Comparison of ENCODE assay signal across 1 cellular context in the genomic region with DNA sequence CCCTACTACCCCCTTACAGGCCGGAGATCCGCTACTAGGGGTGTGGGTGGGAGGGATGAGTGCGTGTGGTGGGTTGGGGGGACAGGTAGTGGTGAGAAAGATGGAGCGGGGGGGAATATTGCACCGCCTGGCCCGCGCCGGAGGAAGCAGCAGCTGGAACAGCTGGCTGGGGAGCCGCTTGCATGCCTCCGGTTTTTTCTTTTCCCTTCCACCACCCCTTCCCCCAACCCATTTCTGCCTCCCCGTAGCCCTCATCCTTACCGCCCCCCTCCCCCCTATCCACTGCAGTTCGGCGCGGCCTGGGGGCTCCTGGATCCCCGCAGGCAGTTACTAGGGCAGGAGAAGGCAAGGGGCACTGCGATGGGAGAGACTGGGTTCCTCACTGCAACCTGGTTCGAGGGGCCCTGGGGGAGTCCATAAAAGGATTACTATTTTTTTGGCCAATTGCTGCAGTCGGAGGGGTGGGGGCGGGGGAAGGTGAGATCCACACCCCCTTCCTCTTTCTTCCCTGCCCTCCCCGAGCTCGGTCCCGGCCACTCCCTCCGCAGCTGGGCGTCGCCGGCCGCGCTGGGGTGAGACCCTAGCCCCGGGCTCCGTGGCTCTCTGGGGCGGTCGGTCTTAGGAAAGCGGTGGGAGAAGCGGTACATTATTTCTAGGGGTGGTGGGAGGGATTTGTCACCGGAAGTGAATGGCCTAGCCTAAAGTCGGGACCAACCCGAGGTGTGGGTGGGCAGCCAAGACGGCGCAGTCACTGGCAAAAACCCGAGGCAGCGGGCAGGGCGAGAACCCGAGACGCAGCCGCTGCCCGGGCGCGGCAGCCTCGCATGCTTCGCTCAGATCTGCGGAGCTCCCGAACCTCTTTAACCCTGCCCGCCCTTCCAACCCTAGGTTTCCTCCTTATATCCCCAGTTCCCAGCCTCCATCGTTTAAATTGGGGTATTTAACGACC.
TF ChIP-seq lines count a peak whose summit lies in the region.

No MANE protein-coding gene starts in this region.

TF ChIP-seq in GM12878, 131 proteins besides CTCF, POLR2A, EP300 and RAD21 (continued from another document and continues in another):
- TF ChIP-seq, protein P1, sequence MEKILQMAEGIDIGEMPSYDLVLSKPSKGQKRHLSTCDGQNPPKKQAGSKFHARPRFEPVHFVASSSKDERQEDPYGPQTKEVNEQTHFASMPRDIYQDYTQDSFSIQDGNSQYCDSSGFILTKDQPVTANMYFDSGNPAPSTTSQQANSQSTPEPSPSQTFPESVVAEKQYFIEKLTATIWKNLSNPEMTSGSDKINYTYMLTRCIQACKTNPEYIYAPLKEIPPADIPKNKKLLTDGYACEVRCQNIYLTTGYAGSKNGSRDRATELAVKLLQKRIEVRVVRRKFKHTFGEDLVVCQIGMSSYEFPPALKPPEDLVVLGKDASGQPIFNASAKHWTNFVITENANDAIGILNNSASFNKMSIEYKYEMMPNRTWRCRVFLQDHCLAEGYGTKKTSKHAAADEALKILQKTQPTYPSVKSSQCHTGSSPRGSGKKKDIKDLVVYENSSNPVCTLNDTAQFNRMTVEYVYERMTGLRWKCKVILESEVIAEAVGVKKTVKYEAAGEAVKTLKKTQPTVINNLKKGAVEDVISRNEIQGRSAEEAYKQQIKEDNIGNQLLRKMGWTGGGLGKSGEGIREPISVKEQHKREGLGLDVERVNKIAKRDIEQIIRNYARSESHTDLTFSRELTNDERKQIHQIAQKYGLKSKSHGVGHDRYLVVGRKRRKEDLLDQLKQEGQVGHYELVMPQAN (conservative IDR thresholded peaks at IDR 0.05), result peak; percentile 36
- TF ChIP-seq YY1 (IDR thresholded peaks at IDR 0.05; ENCODE audit: low read depth, low read length) (no peak), ASH2L (IDR thresholded peaks at IDR 0.05; ENCODE audit: borderline replicate concordance, low read depth) (no peak), CHD1 (IDR thresholded peaks at IDR 0.05; ENCODE audit: low read depth, low read length) (peak; percentile 48; the same call in 1 of the 2 replicates), SPI1 (IDR thresholded peaks at IDR 0.05; ENCODE audit: borderline replicate concordance, insufficient read depth, low read depth, low read length) (peak; percentile 86), EED (IDR thresholded peaks at IDR 0.05; ENCODE audit: low read depth) (peak; percentile 13; the same call in 1 of the 2 replicates), JUNB (IDR thresholded peaks at IDR 0.05) (no peak), HSF1 (IDR thresholded peaks at IDR 0.05; ENCODE audit: low read depth, low read length) (no peak), CREB1 (IDR thresholded peaks at IDR 0.05; ENCODE audit: low read depth) (peak; percentile 34; the same call in 1 of the 2 replicates), SMARCA5 (IDR thresholded peaks at IDR 0.05) (peak; percentile 21; the same call in 1 of the 2 replicates), HDGF (IDR thresholded peaks at IDR 0.05) (peak; percentile 68; the same call in 1 of the 2 replicates), MEF2A (IDR thresholded peaks at IDR 0.05; ENCODE audit: insufficient read depth, low read depth, low read length) (0 out of 2 replicates have a peak, but pooled peaks have one; percentile 25), CHD2 (IDR thresholded peaks at IDR 0.05; ENCODE audit: borderline replicate concordance, low read depth, low read length) (peak; percentile 45; the same call in 1 of the 2 replicates), CREM (IDR thresholded peaks at IDR 0.05; ENCODE audit: low read depth) (peak; percentile 55; the same call in 1 of the 2 replicates), POU2F2 (IDR thresholded peaks at IDR 0.05; ENCODE audit: borderline replicate concordance, low read depth, low read length) (no peak; the same call in 1 of the 3 replicates), RUNX3 (IDR thresholded peaks at IDR 0.05; ENCODE audit: low read length) (no peak; the same call in 1 of the 2 replicates), BMI1 (IDR thresholded peaks at IDR 0.05; ENCODE audit: borderline replicate concordance) (0 out of 2 replicates have a peak, but pooled peaks have one; percentile 35), CBX5 (IDR thresholded peaks at IDR 0.05; ENCODE audit: low read depth) (no peak), NR2C1 (IDR thresholded peaks at IDR 0.05) (peak; percentile 71), PML (IDR thresholded peaks at IDR 0.05; ENCODE audit: low read length) (peak; percentile 64), GABPA (IDR thresholded peaks at IDR 0.05; ENCODE audit: low read depth) (peak; percentile 54; the same call in 1 of the 2 replicates), ETV6 (conservative IDR thresholded peaks at IDR 0.05 in 1 of 2, IDR thresholded peaks at IDR 0.05 in 1 of 2; ENCODE audit: borderline replicate concordance in 1 of 2, low read depth in 1 of 2) (peak in 1 of 2 experiments; percentile 10; a peak in 1 of 4 replicates), LARP7 (IDR thresholded peaks at IDR 0.05) (peak; percentile 79), NR2C2 (IDR thresholded peaks at IDR 0.05; ENCODE audit: borderline replicate concordance, control insufficient read depth, insufficient read length, low read depth) (no peak)
- TF ChIP-seq, protein P2, sequence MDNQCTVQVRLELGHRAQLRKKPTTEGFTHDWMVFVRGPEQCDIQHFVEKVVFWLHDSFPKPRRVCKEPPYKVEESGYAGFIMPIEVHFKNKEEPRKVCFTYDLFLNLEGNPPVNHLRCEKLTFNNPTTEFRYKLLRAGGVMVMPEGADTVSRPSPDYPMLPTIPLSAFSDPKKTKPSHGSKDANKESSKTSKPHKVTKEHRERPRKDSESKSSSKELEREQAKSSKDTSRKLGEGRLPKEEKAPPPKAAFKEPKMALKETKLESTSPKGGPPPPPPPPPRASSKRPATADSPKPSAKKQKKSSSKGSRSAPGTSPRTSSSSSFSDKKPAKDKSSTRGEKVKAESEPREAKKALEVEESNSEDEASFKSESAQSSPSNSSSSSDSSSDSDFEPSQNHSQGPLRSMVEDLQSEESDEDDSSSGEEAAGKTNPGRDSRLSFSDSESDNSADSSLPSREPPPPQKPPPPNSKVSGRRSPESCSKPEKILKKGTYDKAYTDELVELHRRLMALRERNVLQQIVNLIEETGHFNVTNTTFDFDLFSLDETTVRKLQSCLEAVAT (IDR thresholded peaks at IDR 0.05), result peak; percentile 67
- TF ChIP-seq, protein P3, sequence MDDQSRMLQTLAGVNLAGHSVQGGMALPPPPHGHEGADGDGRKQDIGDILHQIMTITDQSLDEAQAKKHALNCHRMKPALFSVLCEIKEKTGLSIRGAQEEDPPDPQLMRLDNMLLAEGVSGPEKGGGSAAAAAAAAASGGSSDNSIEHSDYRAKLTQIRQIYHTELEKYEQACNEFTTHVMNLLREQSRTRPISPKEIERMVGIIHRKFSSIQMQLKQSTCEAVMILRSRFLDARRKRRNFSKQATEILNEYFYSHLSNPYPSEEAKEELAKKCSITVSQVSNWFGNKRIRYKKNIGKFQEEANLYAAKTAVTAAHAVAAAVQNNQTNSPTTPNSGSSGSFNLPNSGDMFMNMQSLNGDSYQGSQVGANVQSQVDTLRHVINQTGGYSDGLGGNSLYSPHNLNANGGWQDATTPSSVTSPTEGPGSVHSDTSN (IDR thresholded peaks at IDR 0.05; ENCODE audit: insufficient replicate concordance, low read depth, low read length), result no peak
- TF ChIP-seq, protein P4, sequence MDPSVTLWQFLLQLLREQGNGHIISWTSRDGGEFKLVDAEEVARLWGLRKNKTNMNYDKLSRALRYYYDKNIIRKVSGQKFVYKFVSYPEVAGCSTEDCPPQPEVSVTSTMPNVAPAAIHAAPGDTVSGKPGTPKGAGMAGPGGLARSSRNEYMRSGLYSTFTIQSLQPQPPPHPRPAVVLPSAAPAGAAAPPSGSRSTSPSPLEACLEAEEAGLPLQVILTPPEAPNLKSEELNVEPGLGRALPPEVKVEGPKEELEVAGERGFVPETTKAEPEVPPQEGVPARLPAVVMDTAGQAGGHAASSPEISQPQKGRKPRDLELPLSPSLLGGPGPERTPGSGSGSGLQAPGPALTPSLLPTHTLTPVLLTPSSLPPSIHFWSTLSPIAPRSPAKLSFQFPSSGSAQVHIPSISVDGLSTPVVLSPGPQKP (IDR thresholded peaks at IDR 0.05; ENCODE audit: low read depth, low read length), result peak; percentile 53; the same call in 1 of the 2 replicates
- TF ChIP-seq, protein P5, sequence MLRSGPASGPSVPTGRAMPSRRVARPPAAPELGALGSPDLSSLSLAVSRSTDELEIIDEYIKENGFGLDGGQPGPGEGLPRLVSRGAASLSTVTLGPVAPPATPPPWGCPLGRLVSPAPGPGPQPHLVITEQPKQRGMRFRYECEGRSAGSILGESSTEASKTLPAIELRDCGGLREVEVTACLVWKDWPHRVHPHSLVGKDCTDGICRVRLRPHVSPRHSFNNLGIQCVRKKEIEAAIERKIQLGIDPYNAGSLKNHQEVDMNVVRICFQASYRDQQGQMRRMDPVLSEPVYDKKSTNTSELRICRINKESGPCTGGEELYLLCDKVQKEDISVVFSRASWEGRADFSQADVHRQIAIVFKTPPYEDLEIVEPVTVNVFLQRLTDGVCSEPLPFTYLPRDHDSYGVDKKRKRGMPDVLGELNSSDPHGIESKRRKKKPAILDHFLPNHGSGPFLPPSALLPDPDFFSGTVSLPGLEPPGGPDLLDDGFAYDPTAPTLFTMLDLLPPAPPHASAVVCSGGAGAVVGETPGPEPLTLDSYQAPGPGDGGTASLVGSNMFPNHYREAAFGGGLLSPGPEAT (IDR thresholded peaks at IDR 0.05; ENCODE audit: low read depth), result no peak
- TF ChIP-seq, protein P6, sequence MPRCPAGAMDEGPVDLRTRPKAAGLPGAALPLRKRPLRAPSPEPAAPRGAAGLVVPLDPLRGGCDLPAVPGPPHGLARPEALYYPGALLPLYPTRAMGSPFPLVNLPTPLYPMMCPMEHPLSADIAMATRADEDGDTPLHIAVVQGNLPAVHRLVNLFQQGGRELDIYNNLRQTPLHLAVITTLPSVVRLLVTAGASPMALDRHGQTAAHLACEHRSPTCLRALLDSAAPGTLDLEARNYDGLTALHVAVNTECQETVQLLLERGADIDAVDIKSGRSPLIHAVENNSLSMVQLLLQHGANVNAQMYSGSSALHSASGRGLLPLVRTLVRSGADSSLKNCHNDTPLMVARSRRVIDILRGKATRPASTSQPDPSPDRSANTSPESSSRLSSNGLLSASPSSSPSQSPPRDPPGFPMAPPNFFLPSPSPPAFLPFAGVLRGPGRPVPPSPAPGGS (IDR thresholded peaks at IDR 0.05; ENCODE audit: borderline replicate concordance, insufficient read depth, low read depth, low read length, poor library complexity, severe bottlenecking), result no peak
- TF ChIP-seq, protein P7, sequence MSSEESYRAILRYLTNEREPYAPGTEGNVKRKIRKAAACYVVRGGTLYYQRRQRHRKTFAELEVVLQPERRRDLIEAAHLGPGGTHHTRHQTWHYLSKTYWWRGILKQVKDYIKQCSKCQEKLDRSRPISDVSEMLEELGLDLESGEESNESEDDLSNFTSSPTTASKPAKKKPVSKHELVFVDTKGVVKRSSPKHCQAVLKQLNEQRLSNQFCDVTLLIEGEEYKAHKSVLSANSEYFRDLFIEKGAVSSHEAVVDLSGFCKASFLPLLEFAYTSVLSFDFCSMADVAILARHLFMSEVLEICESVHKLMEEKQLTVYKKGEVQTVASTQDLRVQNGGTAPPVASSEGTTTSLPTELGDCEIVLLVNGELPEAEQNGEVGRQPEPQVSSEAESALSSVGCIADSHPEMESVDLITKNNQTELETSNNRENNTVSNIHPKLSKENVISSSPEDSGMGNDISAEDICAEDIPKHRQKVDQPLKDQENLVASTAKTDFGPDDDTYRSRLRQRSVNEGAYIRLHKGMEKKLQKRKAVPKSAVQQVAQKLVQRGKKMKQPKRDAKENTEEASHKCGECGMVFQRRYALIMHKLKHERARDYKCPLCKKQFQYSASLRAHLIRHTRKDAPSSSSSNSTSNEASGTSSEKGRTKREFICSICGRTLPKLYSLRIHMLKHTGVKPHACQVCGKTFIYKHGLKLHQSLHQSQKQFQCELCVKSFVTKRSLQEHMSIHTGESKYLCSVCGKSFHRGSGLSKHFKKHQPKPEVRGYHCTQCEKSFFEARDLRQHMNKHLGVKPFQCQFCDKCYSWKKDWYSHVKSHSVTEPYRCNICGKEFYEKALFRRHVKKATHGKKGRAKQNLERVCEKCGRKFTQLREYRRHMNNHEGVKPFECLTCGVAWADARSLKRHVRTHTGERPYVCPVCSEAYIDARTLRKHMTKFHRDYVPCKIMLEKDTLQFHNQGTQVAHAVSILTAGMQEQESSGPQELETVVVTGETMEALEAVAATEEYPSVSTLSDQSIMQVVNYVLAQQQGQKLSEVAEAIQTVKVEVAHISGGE (CRISPR knock-in tag; IDR thresholded peaks at IDR 0.05), result no peak
- TF ChIP-seq, protein P8, sequence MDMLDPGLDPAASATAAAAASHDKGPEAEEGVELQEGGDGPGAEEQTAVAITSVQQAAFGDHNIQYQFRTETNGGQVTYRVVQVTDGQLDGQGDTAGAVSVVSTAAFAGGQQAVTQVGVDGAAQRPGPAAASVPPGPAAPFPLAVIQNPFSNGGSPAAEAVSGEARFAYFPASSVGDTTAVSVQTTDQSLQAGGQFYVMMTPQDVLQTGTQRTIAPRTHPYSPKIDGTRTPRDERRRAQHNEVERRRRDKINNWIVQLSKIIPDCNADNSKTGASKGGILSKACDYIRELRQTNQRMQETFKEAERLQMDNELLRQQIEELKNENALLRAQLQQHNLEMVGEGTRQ (IDR thresholded peaks at IDR 0.05; ENCODE audit: borderline replicate concordance, low read depth, low read length), result no peak
- TF ChIP-seq, protein P9, sequence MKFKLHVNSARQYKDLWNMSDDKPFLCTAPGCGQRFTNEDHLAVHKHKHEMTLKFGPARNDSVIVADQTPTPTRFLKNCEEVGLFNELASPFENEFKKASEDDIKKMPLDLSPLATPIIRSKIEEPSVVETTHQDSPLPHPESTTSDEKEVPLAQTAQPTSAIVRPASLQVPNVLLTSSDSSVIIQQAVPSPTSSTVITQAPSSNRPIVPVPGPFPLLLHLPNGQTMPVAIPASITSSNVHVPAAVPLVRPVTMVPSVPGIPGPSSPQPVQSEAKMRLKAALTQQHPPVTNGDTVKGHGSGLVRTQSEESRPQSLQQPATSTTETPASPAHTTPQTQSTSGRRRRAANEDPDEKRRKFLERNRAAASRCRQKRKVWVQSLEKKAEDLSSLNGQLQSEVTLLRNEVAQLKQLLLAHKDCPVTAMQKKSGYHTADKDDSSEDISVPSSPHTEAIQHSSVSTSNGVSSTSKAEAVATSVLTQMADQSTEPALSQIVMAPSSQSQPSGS (IDR thresholded peaks at IDR 0.05; ENCODE audit: low read length), result no peak
